In the genomic region with DNA sequence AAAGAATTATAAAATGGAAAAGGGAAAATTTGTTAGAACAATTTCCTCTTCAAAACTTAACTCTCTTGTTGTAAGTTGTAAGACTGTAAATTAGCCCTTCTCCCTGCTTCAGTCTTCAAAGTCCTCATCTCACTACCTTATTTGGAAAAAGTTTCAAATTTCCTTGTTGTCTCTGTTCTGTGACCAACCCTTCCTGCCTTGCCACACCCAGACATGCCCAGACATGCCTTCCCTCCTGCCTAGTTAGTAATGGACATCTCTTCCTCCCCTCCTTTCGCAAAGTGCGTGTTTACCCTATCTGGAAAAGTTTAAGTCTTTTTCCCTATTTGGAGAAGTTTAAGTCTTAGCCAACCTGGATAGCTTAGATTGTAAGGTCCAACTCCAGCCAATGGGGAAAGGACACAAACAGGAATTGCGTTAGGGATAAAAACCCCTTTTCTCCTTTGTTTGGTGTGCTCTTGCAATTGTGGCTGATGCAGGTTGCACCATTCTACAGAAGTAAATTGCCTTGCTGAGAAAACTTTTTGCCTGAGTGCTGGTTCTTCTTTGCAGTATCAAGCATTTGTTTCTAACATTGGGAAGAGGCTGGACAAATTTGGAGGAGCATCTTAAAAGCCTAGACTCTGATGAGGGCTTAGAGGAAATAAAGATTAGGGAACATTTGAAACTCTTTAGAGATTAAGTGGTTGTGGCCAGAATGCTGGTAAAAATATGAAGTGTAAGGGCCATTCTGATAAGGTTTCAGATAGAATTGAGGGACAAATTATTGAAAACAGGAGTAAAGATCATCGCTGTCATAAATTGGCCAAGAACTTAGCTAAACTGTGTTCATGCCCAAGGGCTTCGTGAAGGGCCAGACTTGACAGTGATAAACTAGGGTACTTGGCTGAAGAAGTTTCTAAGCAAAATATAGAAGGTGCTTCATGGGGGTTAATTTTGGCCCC, we compare ENCODE assay signal across 1 cellular context.
TF ChIP-seq lines count a peak whose summit lies in the region.

No MANE protein-coding gene starts in this region.

TF ChIP-seq in H1, 55 proteins besides CTCF, POLR2A, EP300 and RAD21:
- TF ChIP-seq TCF12 (IDR thresholded peaks at IDR 0.05; ENCODE audit: low read depth, low read length) = no peak
- no peak; the same call in 1 of the 2 replicates for TF ChIP-seq CEBPB (IDR thresholded peaks at IDR 0.05; ENCODE audit: low read depth, low read length)
- TF ChIP-seq, protein P1, sequence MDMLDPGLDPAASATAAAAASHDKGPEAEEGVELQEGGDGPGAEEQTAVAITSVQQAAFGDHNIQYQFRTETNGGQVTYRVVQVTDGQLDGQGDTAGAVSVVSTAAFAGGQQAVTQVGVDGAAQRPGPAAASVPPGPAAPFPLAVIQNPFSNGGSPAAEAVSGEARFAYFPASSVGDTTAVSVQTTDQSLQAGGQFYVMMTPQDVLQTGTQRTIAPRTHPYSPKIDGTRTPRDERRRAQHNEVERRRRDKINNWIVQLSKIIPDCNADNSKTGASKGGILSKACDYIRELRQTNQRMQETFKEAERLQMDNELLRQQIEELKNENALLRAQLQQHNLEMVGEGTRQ (IDR thresholded peaks at IDR 0.05; ENCODE audit: low read length) = no peak
- TF ChIP-seq BCL11A (IDR thresholded peaks at IDR 0.05; ENCODE audit: low read depth in 2 of 2, low read length in 2 of 2) = no peak
- no peak for TF ChIP-seq SAP30 (IDR thresholded peaks at IDR 0.05; ENCODE audit: insufficient read depth, insufficient replicate concordance, low read length)
- TF ChIP-seq CBX8 (IDR thresholded peaks at IDR 0.05; ENCODE audit: borderline replicate concordance, low read depth, low read length) = no peak
- TF ChIP-seq RXRA (IDR thresholded peaks at IDR 0.05; ENCODE audit: insufficient read depth, low read depth, low read length) = no peak
- TF ChIP-seq SRF (IDR thresholded peaks at IDR 0.05; ENCODE audit: low read depth, low read length) = peak; percentile 93
- TF ChIP-seq RNF2 (IDR thresholded peaks at IDR 0.05; ENCODE audit: borderline replicate concordance, low read depth, low read length, missing control alignments, poor library complexity, severe bottlenecking) = no peak
- peak; percentile 49; the same call in 1 of the 2 replicates for TF ChIP-seq POLR2AphosphoS5 (IDR thresholded peaks at IDR 0.05; ENCODE audit: low read depth, low read length)
- TF ChIP-seq TEAD4 (IDR thresholded peaks at IDR 0.05; ENCODE audit: low read depth, low read length) = no peak
- TF ChIP-seq SIX5 (IDR thresholded peaks at IDR 0.05; ENCODE audit: low read depth, low read length) = no peak
- TF ChIP-seq, protein P2, sequence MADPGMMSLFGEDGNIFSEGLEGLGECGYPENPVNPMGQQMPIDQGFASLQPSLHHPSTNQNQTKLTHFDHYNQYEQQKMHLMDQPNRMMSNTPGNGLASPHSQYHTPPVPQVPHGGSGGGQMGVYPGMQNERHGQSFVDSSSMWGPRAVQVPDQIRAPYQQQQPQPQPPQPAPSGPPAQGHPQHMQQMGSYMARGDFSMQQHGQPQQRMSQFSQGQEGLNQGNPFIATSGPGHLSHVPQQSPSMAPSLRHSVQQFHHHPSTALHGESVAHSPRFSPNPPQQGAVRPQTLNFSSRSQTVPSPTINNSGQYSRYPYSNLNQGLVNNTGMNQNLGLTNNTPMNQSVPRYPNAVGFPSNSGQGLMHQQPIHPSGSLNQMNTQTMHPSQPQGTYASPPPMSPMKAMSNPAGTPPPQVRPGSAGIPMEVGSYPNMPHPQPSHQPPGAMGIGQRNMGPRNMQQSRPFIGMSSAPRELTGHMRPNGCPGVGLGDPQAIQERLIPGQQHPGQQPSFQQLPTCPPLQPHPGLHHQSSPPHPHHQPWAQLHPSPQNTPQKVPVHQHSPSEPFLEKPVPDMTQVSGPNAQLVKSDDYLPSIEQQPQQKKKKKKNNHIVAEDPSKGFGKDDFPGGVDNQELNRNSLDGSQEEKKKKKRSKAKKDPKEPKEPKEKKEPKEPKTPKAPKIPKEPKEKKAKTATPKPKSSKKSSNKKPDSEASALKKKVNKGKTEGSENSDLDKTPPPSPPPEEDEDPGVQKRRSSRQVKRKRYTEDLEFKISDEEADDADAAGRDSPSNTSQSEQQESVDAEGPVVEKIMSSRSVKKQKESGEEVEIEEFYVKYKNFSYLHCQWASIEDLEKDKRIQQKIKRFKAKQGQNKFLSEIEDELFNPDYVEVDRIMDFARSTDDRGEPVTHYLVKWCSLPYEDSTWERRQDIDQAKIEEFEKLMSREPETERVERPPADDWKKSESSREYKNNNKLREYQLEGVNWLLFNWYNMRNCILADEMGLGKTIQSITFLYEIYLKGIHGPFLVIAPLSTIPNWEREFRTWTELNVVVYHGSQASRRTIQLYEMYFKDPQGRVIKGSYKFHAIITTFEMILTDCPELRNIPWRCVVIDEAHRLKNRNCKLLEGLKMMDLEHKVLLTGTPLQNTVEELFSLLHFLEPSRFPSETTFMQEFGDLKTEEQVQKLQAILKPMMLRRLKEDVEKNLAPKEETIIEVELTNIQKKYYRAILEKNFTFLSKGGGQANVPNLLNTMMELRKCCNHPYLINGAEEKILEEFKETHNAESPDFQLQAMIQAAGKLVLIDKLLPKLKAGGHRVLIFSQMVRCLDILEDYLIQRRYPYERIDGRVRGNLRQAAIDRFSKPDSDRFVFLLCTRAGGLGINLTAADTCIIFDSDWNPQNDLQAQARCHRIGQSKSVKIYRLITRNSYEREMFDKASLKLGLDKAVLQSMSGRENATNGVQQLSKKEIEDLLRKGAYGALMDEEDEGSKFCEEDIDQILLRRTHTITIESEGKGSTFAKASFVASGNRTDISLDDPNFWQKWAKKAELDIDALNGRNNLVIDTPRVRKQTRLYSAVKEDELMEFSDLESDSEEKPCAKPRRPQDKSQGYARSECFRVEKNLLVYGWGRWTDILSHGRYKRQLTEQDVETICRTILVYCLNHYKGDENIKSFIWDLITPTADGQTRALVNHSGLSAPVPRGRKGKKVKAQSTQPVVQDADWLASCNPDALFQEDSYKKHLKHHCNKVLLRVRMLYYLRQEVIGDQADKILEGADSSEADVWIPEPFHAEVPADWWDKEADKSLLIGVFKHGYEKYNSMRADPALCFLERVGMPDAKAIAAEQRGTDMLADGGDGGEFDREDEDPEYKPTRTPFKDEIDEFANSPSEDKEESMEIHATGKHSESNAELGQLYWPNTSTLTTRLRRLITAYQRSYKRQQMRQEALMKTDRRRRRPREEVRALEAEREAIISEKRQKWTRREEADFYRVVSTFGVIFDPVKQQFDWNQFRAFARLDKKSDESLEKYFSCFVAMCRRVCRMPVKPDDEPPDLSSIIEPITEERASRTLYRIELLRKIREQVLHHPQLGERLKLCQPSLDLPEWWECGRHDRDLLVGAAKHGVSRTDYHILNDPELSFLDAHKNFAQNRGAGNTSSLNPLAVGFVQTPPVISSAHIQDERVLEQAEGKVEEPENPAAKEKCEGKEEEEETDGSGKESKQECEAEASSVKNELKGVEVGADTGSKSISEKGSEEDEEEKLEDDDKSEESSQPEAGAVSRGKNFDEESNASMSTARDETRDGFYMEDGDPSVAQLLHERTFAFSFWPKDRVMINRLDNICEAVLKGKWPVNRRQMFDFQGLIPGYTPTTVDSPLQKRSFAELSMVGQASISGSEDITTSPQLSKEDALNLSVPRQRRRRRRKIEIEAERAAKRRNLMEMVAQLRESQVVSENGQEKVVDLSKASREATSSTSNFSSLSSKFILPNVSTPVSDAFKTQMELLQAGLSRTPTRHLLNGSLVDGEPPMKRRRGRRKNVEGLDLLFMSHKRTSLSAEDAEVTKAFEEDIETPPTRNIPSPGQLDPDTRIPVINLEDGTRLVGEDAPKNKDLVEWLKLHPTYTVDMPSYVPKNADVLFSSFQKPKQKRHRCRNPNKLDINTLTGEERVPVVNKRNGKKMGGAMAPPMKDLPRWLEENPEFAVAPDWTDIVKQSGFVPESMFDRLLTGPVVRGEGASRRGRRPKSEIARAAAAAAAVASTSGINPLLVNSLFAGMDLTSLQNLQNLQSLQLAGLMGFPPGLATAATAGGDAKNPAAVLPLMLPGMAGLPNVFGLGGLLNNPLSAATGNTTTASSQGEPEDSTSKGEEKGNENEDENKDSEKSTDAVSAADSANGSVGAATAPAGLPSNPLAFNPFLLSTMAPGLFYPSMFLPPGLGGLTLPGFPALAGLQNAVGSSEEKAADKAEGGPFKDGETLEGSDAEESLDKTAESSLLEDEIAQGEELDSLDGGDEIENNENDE (IDR thresholded peaks at IDR 0.05; ENCODE audit: insufficient replicate concordance, low read length) = no peak
- TF ChIP-seq KDM4A (IDR thresholded peaks at IDR 0.05; ENCODE audit: low read depth, low read length, severe bottlenecking) = no peak
- no peak for TF ChIP-seq HDAC2 (IDR thresholded peaks at IDR 0.05; ENCODE audit: borderline replicate concordance in 1 of 2, low read depth in 2 of 2, low read length in 2 of 2)
- no peak for TF ChIP-seq ASH2L (IDR thresholded peaks at IDR 0.05; ENCODE audit: low read length)
- TF ChIP-seq YY1 (IDR thresholded peaks at IDR 0.05; ENCODE audit: low read depth, low read length) = no peak
- no peak for TF ChIP-seq RBBP5 (IDR thresholded peaks at IDR 0.05; ENCODE audit: borderline replicate concordance, low read depth, low read length)
- no peak for TF ChIP-seq HDAC6 (IDR thresholded peaks at IDR 0.05; ENCODE audit: low read depth, low read length)
- TF ChIP-seq, protein P3, sequence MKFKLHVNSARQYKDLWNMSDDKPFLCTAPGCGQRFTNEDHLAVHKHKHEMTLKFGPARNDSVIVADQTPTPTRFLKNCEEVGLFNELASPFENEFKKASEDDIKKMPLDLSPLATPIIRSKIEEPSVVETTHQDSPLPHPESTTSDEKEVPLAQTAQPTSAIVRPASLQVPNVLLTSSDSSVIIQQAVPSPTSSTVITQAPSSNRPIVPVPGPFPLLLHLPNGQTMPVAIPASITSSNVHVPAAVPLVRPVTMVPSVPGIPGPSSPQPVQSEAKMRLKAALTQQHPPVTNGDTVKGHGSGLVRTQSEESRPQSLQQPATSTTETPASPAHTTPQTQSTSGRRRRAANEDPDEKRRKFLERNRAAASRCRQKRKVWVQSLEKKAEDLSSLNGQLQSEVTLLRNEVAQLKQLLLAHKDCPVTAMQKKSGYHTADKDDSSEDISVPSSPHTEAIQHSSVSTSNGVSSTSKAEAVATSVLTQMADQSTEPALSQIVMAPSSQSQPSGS (IDR thresholded peaks at IDR 0.05; ENCODE audit: low read length) = no peak
- no peak for TF ChIP-seq SIRT6 (IDR thresholded peaks at IDR 0.05; ENCODE audit: low read length)
- no peak for TF ChIP-seq CHD2 (IDR thresholded peaks at IDR 0.05; ENCODE audit: low read length)
- TF ChIP-seq, protein P4, sequence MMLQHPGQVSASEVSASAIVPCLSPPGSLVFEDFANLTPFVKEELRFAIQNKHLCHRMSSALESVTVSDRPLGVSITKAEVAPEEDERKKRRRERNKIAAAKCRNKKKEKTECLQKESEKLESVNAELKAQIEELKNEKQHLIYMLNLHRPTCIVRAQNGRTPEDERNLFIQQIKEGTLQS (IDR thresholded peaks at IDR 0.05; ENCODE audit: insufficient read depth, low read depth, low read length) = no peak
- no peak for TF ChIP-seq JUN (IDR thresholded peaks at IDR 0.05; ENCODE audit: low read depth, low read length)
- TF ChIP-seq, protein P5, sequence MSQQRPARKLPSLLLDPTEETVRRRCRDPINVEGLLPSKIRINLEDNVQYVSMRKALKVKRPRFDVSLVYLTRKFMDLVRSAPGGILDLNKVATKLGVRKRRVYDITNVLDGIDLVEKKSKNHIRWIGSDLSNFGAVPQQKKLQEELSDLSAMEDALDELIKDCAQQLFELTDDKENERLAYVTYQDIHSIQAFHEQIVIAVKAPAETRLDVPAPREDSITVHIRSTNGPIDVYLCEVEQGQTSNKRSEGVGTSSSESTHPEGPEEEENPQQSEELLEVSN (IDR thresholded peaks at IDR 0.05) = no peak
- no peak for TF ChIP-seq RFX5 (IDR thresholded peaks at IDR 0.05; ENCODE audit: borderline replicate concordance, low read depth, low read length)
- no peak for TF ChIP-seq KDM5A (IDR thresholded peaks at IDR 0.05; ENCODE audit: low read length)
- TF ChIP-seq, protein P6, sequence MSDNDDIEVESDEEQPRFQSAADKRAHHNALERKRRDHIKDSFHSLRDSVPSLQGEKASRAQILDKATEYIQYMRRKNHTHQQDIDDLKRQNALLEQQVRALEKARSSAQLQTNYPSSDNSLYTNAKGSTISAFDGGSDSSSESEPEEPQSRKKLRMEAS (IDR thresholded peaks at IDR 0.05) = peak; percentile 76
- no peak for TF ChIP-seq FOSL1 (IDR thresholded peaks at IDR 0.05; ENCODE audit: insufficient read depth, low read depth, low read length)
- peak; percentile 62 for TF ChIP-seq TAF1 (IDR thresholded peaks at IDR 0.05; ENCODE audit: low read depth, low read length)
- TF ChIP-seq EZH2 (IDR thresholded peaks at IDR 0.05; ENCODE audit: low read depth, low read length, severe bottlenecking) = no peak
- TF ChIP-seq CBX5 (IDR thresholded peaks at IDR 0.05; ENCODE audit: low read depth, low read length) = no peak
- peak; percentile 62 for TF ChIP-seq TBP (IDR thresholded peaks at IDR 0.05; ENCODE audit: low read depth, low read length)
- TF ChIP-seq TAF7 (optimal IDR thresholded peaks at IDR 0.05; ENCODE audit: borderline replicate concordance, low read depth, low read length) = no peak
- no peak for TF ChIP-seq SP2 (IDR thresholded peaks at IDR 0.05; ENCODE audit: low read length)
- TF ChIP-seq MAFK (IDR thresholded peaks at IDR 0.05; ENCODE audit: low read depth, low read length) = no peak
- no peak for TF ChIP-seq SIN3A (conservative IDR thresholded peaks at IDR 0.05 in 1 of 2, IDR thresholded peaks at IDR 0.05 in 1 of 2; ENCODE audit: low read depth in 1 of 2, low read length in 2 of 2)
- no peak for TF ChIP-seq ZNF274 (IDR thresholded peaks at IDR 0.05; ENCODE audit: borderline replicate concordance, extremely low read depth, low read length)
- TF ChIP-seq JUND (IDR thresholded peaks at IDR 0.05; ENCODE audit: low read length) = no peak
- no peak for TF ChIP-seq SUZ12 (IDR thresholded peaks at IDR 0.05; ENCODE audit: low read length)
- TF ChIP-seq CREB1 (IDR thresholded peaks at IDR 0.05) = no peak
